12 cellular contexts compared by ENCODE assay signal in genomic region chr20:3539708-3540107, GRCh38.
"Had no signal": no experiment of that assay in that cellular context is flagged by ENCODE, and none has a peak within 500 bp of the region (broad histone marks: within the 10 kb centered on the region; RNA-seq: fewer than 3 reads in every experiment).

No MANE protein-coding gene starts in this region.

- H3K4me1 ChIP-seq: gastrocnemius medialis, upper lobe of right lung had no signal

- H3K4me3 ChIP-seq: gastrocnemius medialis, heart right ventricle, mucosa of descending colon, pancreas, testis, upper lobe of right lung had no signal

- H3K27ac ChIP-seq: gastrocnemius medialis, testis, upper lobe of right lung had no signal

- H3K27me3 ChIP-seq: gastrocnemius medialis, heart right ventricle, pancreas, testis, upper lobe of right lung had no signal

- H3K9me3 ChIP-seq: gastrocnemius medialis, heart right ventricle, mucosa of descending colon, pancreas, testis, upper lobe of right lung had no signal

- H3K36me3 ChIP-seq: pancreas had no signal

- ATAC-seq: gastrocnemius medialis; mucosa of descending colon; naive thymus-derived CD4-positive, alpha-beta T cell; upper lobe of right lung had no signal

- DNase-seq: activated CD4-positive, alpha-beta T cell treated with anti-CD3 and anti-CD28 coated beads, Interleukin-2, amount 10 ng/mL, durations not matched to agents 7 days and 5 days; activated naive CD4-positive, alpha-beta T cell; activated naive CD8-positive, alpha-beta T cell treated with anti-CD3 and anti-CD28 coated beads, Interleukin-2, amount 10 ng/mL, durations not matched to agents 7 days and 5 days; anterior cingulate cortex; gastrocnemius medialis; heart right ventricle; mucosa of descending colon; naive thymus-derived CD4-positive, alpha-beta T cell; pancreas; small intestine; testis; upper lobe of right lung had no signal
